Comparison of ENCODE assay signal across 13 cellular contexts in the genomic region with DNA sequence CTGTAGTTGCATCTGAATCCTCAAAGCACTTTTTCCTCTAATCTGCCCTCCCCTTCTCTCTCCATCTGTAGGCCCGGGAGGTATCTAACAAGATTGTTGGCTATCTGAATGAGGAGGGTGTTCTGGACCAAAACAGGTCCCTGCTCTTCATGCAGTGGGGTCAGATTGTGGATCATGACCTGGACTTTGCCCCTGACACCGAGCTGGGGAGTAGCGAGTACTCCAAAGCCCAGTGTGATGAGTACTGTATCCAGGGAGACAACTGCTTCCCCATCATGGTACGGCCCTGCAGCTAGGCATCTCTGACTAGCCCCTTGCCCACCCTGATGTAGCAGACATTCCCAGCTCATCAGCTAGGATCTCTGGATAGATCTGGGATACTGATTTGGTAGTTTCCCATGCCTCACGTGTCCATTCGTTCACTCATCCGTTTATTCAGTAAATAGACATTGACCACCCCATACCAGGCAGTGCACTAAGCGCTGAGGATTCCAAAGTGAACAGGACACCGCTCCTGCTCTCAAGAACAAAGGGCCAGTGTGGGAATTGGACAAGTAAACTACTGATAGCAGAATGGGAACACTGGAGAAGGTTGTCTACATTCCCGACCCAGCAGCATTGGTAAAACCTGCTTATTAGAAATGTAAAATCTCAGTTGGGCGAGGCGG. TPM values are rescaled to one million over a fixed set of nuclear protein-coding genes. Genes with fewer than 3 reads are reported as not detected.
A peak's percentile ranks its signal among the peaks of the same experiment; 100 is the strongest.
DNase-seq lines count a peak whose midpoint lies in the region; ATAC-seq and TF ChIP-seq lines count a peak whose summit lies in the region.
"Had no signal": no experiment of that assay in that cellular context is flagged by ENCODE, and none has a peak within 500 bp of the region (broad histone marks: within the 10 kb centered on the region; RNA-seq: fewer than 3 reads in every experiment).

No MANE protein-coding gene starts in this region.

- H3K27me3 Mint-ChIP-seq in activated naive CD8-positive, alpha-beta T cell = peaks cover 3% of the 10 kb centered on the region
- peaks cover 19% of the 10 kb centered on the region for H3K27me3 Mint-ChIP-seq in activated naive CD8-positive, alpha-beta T cell treated with anti-CD3 and anti-CD28 coated beads for 36 hours
- H3K27me3 Mint-ChIP-seq in endothelial cell (ENCODE audit: unreplicated experiment) (peaks cover 15% of the 10 kb centered on the region), type B pancreatic cell (peaks cover 89% of the 10 kb centered on the region)

- H3K9me2 ChIP-seq in PC-3 (replicated peaks; ENCODE audit: low read length) = no peaks in the 10 kb centered on the region

- no peaks in the 10 kb centered on the region for H3K9me3 Mint-ChIP-seq in activated naive CD8-positive, alpha-beta T cell (ENCODE audit: low read depth)
- no peaks in the 10 kb centered on the region for H3K9me3 Mint-ChIP-seq in activated naive CD8-positive, alpha-beta T cell treated with anti-CD3 and anti-CD28 coated beads for 36 hours
- H3K9me3 Mint-ChIP-seq in endothelial cell (ENCODE audit: unreplicated experiment) (no peaks in the 10 kb centered on the region), type B pancreatic cell (no peaks in the 10 kb centered on the region)
- H3K9me3 Mint-ChIP-seq: activated CD4-positive, alpha-beta memory T cell treated with anti-CD3 and anti-CD28 coated beads for 36 hours had no signal

- H3K4me2 ChIP-seq in PC-3 (ENCODE audit: low read length) = no peak overlapping the region

- peak overlapping the region; percentile 84; the same call in 1 of the 2 replicates for H2AFZ ChIP-seq in PC-3 (ENCODE audit: low read length)

- H3K79me2 ChIP-seq in PC-3 (ENCODE audit: low read length) = no peaks in the 10 kb centered on the region

- no TSS peak for BruUV-seq in PC-3 (replicated peaks; lab: Mats Ljungman, UMichigan)

- intact Hi-C loops in PC-3 (cut with micrococcal nuclease) = no loop called here

- no peak overlapping the region for H3K27ac ChIP-seq in PC-3 (ENCODE audit: low read length)
- no peak overlapping the region for H3K27ac ChIP-seq in foreskin keratinocyte
- H3K27ac ChIP-seq: gastrocnemius medialis, ovary had no signal

- H3K4me3 Mint-ChIP-seq in activated naive CD8-positive, alpha-beta T cell = peak overlapping the region; percentile 49
- H3K4me3 Mint-ChIP-seq in activated naive CD8-positive, alpha-beta T cell treated with anti-CD3 and anti-CD28 coated beads for 36 hours = no peak overlapping the region
- H3K4me3 Mint-ChIP-seq in endothelial cell (ENCODE audit: unreplicated experiment) (peak overlapping the region; percentile 67), type B pancreatic cell (peak overlapping the region; percentile 78)

- no peak overlapping the region for H3K27ac Mint-ChIP-seq in activated naive CD8-positive, alpha-beta T cell
- no peak overlapping the region for H3K27ac Mint-ChIP-seq in activated naive CD8-positive, alpha-beta T cell treated with anti-CD3 and anti-CD28 coated beads for 36 hours
- H3K27ac Mint-ChIP-seq in endothelial cell (ENCODE audit: unreplicated experiment) (no peak overlapping the region), type B pancreatic cell (no peak overlapping the region)
- H3K27ac Mint-ChIP-seq: activated CD4-positive, alpha-beta memory T cell treated with anti-CD3 and anti-CD28 coated beads for 36 hours had no signal

- H3K9ac ChIP-seq in PC-3 (ENCODE audit: low read length) = no peak overlapping the region

- peaks cover 10% of the 10 kb centered on the region for H3K4me1 Mint-ChIP-seq in activated naive CD8-positive, alpha-beta T cell (ENCODE audit: low read depth)
- H3K4me1 Mint-ChIP-seq in activated naive CD8-positive, alpha-beta T cell treated with anti-CD3 and anti-CD28 coated beads for 36 hours = peaks cover 13% of the 10 kb centered on the region
- H3K4me1 Mint-ChIP-seq in endothelial cell (ENCODE audit: unreplicated experiment) (peaks cover 7% of the 10 kb centered on the region), type B pancreatic cell (ENCODE audit: unreplicated experiment) (no peaks in the 10 kb centered on the region)

- H4K20me1 ChIP-seq in PC-3 (ENCODE audit: low read length) = no peaks in the 10 kb centered on the region

- H3K36me3 ChIP-seq in PC-3 (ENCODE audit: low read depth, low read length) = no peaks in the 10 kb centered on the region
- H3K36me3 ChIP-seq: gastrocnemius medialis, ovary had no signal

- H3K4me1 ChIP-seq in PC-3 (ENCODE audit: insufficient read depth, low read length) (peaks cover 5% of the 10 kb centered on the region; the same call in 1 of the 2 replicates), foreskin keratinocyte (no peaks in the 10 kb centered on the region)

- no peak for TF ChIP-seq CTCF in PC-3 (conservative IDR thresholded peaks at IDR 0.05; ENCODE audit: low read depth, low read length)
- TF ChIP-seq CTCF in endothelial cell (IDR thresholded peaks at IDR 0.05; ENCODE audit: unreplicated experiment) = no peak
- TF ChIP-seq CTCF in type B pancreatic cell (conservative IDR thresholded peaks at IDR 0.05) = no peak
- no peak for TF ChIP-seq CTCF in foreskin keratinocyte (conservative IDR thresholded peaks at IDR 0.05)

- no peak for ATAC-seq in PC-3
- ATAC-seq in foreskin keratinocyte = no peak

- peaks cover 35% of the 10 kb centered on the region for H3K27me3 ChIP-seq in PC-3 (ENCODE audit: low read length)
- H3K27me3 ChIP-seq in foreskin keratinocyte = peaks cover 81% of the 10 kb centered on the region
- H3K27me3 ChIP-seq: ovary had no signal

- no peak for DNase-seq in activated naive CD8-positive, alpha-beta T cell treated with anti-CD3 and anti-CD28 coated beads for 36 hours
- DNase-seq in PC-3 = no peak
- DNase-seq in endothelial cell (ENCODE audit: low spot score) = no peak
- DNase-seq in type B pancreatic cell (ENCODE audit: extremely low spot score, unreplicated experiment) = peak; percentile 34
- no peak for DNase-seq in SW 1271 (lab: John Stamatoyannopoulos, UW)
- no peak for DNase-seq in activated gamma-delta T cell (lab: John Stamatoyannopoulos, UW)
- no peak for DNase-seq in foreskin keratinocyte
- DNase-seq: NCI-H187 treated with DMSO at 0.1 percent for 48 hours had no signal

- no peaks in the 10 kb centered on the region for H3K36me3 Mint-ChIP-seq in activated naive CD8-positive, alpha-beta T cell
- H3K36me3 Mint-ChIP-seq in activated naive CD8-positive, alpha-beta T cell treated with anti-CD3 and anti-CD28 coated beads for 36 hours = no peaks in the 10 kb centered on the region
- H3K36me3 Mint-ChIP-seq in endothelial cell (ENCODE audit: low read depth, unreplicated experiment) (no peaks in the 10 kb centered on the region), type B pancreatic cell (no peaks in the 10 kb centered on the region)
- H3K36me3 Mint-ChIP-seq: activated CD4-positive, alpha-beta memory T cell treated with anti-CD3 and anti-CD28 coated beads for 36 hours had no signal

- H3K9me3 ChIP-seq in PC-3 (ENCODE audit: low read length) = no peaks in the 10 kb centered on the region
- H3K9me3 ChIP-seq: gastrocnemius medialis, ovary had no signal

- H3F3A ChIP-seq in PC-3 (ENCODE audit: low read length, unreplicated experiment) = no peaks in the 10 kb centered on the region

- POLR2A ChIA-PET in PC-3 (lab: Charles Lee; ENCODE audit: unreplicated experiment) = no interaction called here

- CTCF ChIA-PET in PC-3 (lab: Charles Lee) = interaction anchor here (0.8 kb wide), 2 partner anchors 129 to 167 kb away, joined by 4 to 8 read pairs; partner anchors contain the start of gene RNF43

- H3K4me3 ChIP-seq in PC-3 (ENCODE audit: low read length) = no peak overlapping the region
- H3K4me3 ChIP-seq: ovary had no signal

RNA-seq across cellular contexts. Expression of gene LPO, which starts 12.1 kb away (rescaled TPM):
- not detected for total RNA-seq in activated naive CD8-positive, alpha-beta T cell treated with anti-CD3 and anti-CD28 coated beads for 36 hours
- total RNA-seq in PC-3 (2014; rRNA removed) (not detected in 2 replicates), endothelial cell (ENCODE audit: unreplicated experiment) (0.31 TPM), type B pancreatic cell (ENCODE audit: low replicate concordance) (not detected in 2 replicates), foreskin keratinocyte (not detected in 2 replicates)
- not detected in 2 replicates for polyA plus RNA-seq in foreskin keratinocyte
- total RNA-seq: activated CD4-positive, alpha-beta memory T cell treated with anti-CD3 and anti-CD28 coated beads for 36 hours; gastrocnemius medialis had no signal
- polyA plus RNA-seq: ovary had no signal

RNA-seq across cellular contexts. Expression of gene MPO, which starts 30.3 kb away (rescaled TPM):
- not detected for total RNA-seq in activated naive CD8-positive, alpha-beta T cell treated with anti-CD3 and anti-CD28 coated beads for 36 hours
- total RNA-seq in PC-3 (2014; rRNA removed) = not detected in 2 replicates
- total RNA-seq in endothelial cell (ENCODE audit: unreplicated experiment) = not detected
- not detected in 2 replicates for total RNA-seq in type B pancreatic cell (ENCODE audit: low replicate concordance)
- total RNA-seq in foreskin keratinocyte = not detected in 2 replicates
- polyA plus RNA-seq in foreskin keratinocyte = not detected in 2 replicates
- total RNA-seq: smooth muscle cell had no signal

RNA-seq across cellular contexts. Expression of gene MKS1, which starts 31.4 kb away (rescaled TPM):
- 10 to 100 TPM; 24.3 to 27.0 TPM for total RNA-seq in activated naive CD8-positive, alpha-beta T cell treated with anti-CD3 and anti-CD28 coated beads for 36 hours
- total RNA-seq in PC-3 (2014; rRNA removed) = 23.9 and 33.1 TPM in 2 replicates
- total RNA-seq in endothelial cell (ENCODE audit: unreplicated experiment) = 27.8 TPM
- 21.9 and 33.2 TPM in 2 replicates for total RNA-seq in type B pancreatic cell (ENCODE audit: low replicate concordance)
- 13.2 and 14.2 TPM in 2 replicates for total RNA-seq in foreskin keratinocyte
- polyA plus RNA-seq in foreskin keratinocyte = 12.0 and 13.0 TPM in 2 replicates

RNA-seq across cellular contexts. Expression of gene EPX, which starts 58.0 kb away (rescaled TPM):
- total RNA-seq in activated naive CD8-positive, alpha-beta T cell treated with anti-CD3 and anti-CD28 coated beads for 36 hours = not detected
- not detected in 2 replicates for total RNA-seq in PC-3 (2014; rRNA removed)
- total RNA-seq in endothelial cell (ENCODE audit: unreplicated experiment) = not detected
- total RNA-seq in type B pancreatic cell (ENCODE audit: low replicate concordance) = not detected in 2 replicates
- total RNA-seq in foreskin keratinocyte = not detected in 2 replicates
- polyA plus RNA-seq in foreskin keratinocyte = not detected in 2 replicates
- total RNA-seq: activated CD4-positive, alpha-beta memory T cell treated with anti-CD3 and anti-CD28 coated beads for 36 hours; gastrocnemius medialis; ovary; smooth muscle cell had no signal
- polyA plus RNA-seq: ovary, smooth muscle cell had no signal
